1 cellular context compared by ENCODE assay signal in the genomic region with DNA sequence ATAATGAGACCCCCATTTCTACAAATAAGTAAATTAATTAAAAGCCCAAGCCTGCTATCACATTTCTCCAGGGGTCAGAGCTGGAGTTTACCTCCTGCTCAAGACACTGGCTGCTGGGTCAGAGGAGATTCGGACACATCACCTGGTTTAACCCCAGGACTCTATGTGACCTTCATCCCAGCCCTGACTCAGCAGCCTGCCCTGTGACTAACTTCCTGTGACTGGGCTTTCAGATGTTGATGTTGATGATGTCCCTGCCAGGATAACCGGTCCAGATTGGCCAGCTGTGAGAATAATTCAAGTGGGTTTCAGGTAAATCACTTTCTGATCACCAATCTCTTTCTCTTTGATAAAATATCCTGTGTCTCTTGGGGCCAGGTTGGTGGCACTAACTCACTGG.
A peak's percentile ranks its signal among the peaks of the same experiment; 100 is the strongest.
TF ChIP-seq lines count a peak whose summit lies in the region.

No MANE protein-coding gene starts in this region.

TF ChIP-seq in K562, 482 proteins besides CTCF, POLR2A, EP300 and RAD21 (continued from another document):
- TF ChIP-seq ZNF444 (CRISPR knock-in tag; IDR thresholded peaks at IDR 0.05) = no peak
- no peak for TF ChIP-seq MYBL2 (IDR thresholded peaks at IDR 0.05; ENCODE audit: low read depth)
- no peak for TF ChIP-seq MYBL2 (CRISPR knock-in tag; IDR thresholded peaks at IDR 0.05; ENCODE audit: borderline replicate concordance)
- TF ChIP-seq ZNF24 (IDR thresholded peaks at IDR 0.05) = no peak
- TF ChIP-seq SOX6 (IDR thresholded peaks at IDR 0.05) = no peak
- TF ChIP-seq ESRRA (IDR thresholded peaks at IDR 0.05; ENCODE audit: borderline replicate concordance, low read depth) = peak; percentile 75
- no peak for TF ChIP-seq CBX5 (IDR thresholded peaks at IDR 0.05; ENCODE audit: borderline replicate concordance, low read depth)
- no peak for TF ChIP-seq FIP1L1 (IDR thresholded peaks at IDR 0.05; ENCODE audit: low read depth, low read length, poor library complexity, severe bottlenecking)
- TF ChIP-seq RBM34 (IDR thresholded peaks at IDR 0.05; ENCODE audit: borderline replicate concordance, insufficient read depth, low read length) = no peak
- no peak for TF ChIP-seq ZNF586 (CRISPR knock-in tag; conservative IDR thresholded peaks at IDR 0.05)
- TF ChIP-seq TAF1 (IDR thresholded peaks at IDR 0.05; ENCODE audit: control insufficient read depth, extremely low read depth, insufficient read depth, low read length, severe bottlenecking) = no peak
- TF ChIP-seq DMBX1 (CRISPR knock-in tag; IDR thresholded peaks at IDR 0.05; ENCODE audit: borderline replicate concordance) = no peak
- TF ChIP-seq, protein P1, sequence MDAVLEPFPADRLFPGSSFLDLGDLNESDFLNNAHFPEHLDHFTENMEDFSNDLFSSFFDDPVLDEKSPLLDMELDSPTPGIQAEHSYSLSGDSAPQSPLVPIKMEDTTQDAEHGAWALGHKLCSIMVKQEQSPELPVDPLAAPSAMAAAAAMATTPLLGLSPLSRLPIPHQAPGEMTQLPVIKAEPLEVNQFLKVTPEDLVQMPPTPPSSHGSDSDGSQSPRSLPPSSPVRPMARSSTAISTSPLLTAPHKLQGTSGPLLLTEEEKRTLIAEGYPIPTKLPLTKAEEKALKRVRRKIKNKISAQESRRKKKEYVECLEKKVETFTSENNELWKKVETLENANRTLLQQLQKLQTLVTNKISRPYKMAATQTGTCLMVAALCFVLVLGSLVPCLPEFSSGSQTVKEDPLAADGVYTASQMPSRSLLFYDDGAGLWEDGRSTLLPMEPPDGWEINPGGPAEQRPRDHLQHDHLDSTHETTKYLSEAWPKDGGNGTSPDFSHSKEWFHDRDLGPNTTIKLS (IDR thresholded peaks at IDR 0.05; ENCODE audit: borderline replicate concordance, low read depth) = no peak
- no peak for TF ChIP-seq CBX2 (IDR thresholded peaks at IDR 0.05; ENCODE audit: insufficient read depth, low read length, poor library complexity, severe bottlenecking)
- TF ChIP-seq ZFP30 (CRISPR knock-in tag; IDR thresholded peaks at IDR 0.05; ENCODE audit: borderline replicate concordance) = no peak
- TF ChIP-seq NR2C2 (CRISPR knock-in tag; IDR thresholded peaks at IDR 0.05) = no peak
- TF ChIP-seq NR2C2 (tag; IDR thresholded peaks at IDR 0.05) = peak; percentile 20; the same call in 1 of the 2 replicates
- TF ChIP-seq ZNF197 (CRISPR knock-in tag; IDR thresholded peaks at IDR 0.05; ENCODE audit: low read depth) = no peak
- no peak for TF ChIP-seq BCL6 (CRISPR knock-in tag; IDR thresholded peaks at IDR 0.05)
- TF ChIP-seq, protein P2, sequence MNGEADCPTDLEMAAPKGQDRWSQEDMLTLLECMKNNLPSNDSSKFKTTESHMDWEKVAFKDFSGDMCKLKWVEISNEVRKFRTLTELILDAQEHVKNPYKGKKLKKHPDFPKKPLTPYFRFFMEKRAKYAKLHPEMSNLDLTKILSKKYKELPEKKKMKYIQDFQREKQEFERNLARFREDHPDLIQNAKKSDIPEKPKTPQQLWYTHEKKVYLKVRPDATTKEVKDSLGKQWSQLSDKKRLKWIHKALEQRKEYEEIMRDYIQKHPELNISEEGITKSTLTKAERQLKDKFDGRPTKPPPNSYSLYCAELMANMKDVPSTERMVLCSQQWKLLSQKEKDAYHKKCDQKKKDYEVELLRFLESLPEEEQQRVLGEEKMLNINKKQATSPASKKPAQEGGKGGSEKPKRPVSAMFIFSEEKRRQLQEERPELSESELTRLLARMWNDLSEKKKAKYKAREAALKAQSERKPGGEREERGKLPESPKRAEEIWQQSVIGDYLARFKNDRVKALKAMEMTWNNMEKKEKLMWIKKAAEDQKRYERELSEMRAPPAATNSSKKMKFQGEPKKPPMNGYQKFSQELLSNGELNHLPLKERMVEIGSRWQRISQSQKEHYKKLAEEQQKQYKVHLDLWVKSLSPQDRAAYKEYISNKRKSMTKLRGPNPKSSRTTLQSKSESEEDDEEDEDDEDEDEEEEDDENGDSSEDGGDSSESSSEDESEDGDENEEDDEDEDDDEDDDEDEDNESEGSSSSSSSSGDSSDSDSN (IDR thresholded peaks at IDR 0.05; ENCODE audit: borderline replicate concordance in 1 of 2, low read depth in 2 of 2, low read length in 2 of 2) = no peak
- no peak for TF ChIP-seq MAZ (CRISPR knock-in tag; conservative IDR thresholded peaks at IDR 0.05 in 1 of 2, IDR thresholded peaks at IDR 0.05 in 1 of 2)
- 0 out of 2 replicates have a peak, but pooled peaks have one; percentile 21 for TF ChIP-seq ETV1 (tag; conservative IDR thresholded peaks at IDR 0.05; ENCODE audit: low read depth)
